Comparison of ENCODE assay signal across 1 cellular context in the genomic region with DNA sequence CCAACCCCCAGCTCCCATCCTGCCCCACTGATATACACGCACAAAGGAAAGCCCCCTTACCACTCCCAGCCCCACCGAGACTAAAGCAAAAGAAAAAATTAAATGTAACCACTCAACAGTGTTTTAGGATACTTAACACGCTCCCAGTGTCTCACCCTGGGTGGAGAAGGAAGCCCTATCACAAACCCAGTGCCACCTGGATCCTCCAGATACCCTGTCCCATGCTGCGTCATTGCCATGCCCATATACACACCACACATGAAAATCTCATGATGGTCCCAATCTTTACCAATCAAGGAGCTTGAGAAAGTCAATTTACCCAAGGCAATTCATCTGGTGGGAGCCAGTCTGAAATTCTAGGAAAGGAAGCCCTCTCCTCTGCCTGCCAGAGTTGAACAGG.
TF ChIP-seq lines count a peak whose summit lies in the region.

No MANE protein-coding gene starts in this region.

TF ChIP-seq in K562, 482 proteins besides CTCF, POLR2A, EP300 and RAD21 (continues in another document):
- TF ChIP-seq POLR2AphosphoS2 (IDR thresholded peaks at IDR 0.05; ENCODE audit: low read length) (no peak), HNRNPH1 (optimal IDR thresholded peaks at IDR 0.05; ENCODE audit: low read depth, low read length) (no peak), NFXL1 (CRISPR knock-in tag; IDR thresholded peaks at IDR 0.05) (no peak), NFE2 (IDR thresholded peaks at IDR 0.05; ENCODE audit: low read depth) (peak; percentile 62; the same call in 1 of the 2 replicates), ZNF263 (CRISPR knock-in tag; IDR thresholded peaks at IDR 0.05; ENCODE audit: borderline replicate concordance) (no peak), FOSL1 (tag; conservative IDR thresholded peaks at IDR 0.05) (no peak), BCL6 (CRISPR knock-in tag; IDR thresholded peaks at IDR 0.05) (no peak), U2AF1 (optimal IDR thresholded peaks at IDR 0.05; ENCODE audit: low read depth, low read length) (no peak), CBFA2T3 (IDR thresholded peaks at IDR 0.05) (peak; percentile 53), ZNF3 (CRISPR knock-in tag; IDR thresholded peaks at IDR 0.05) (no peak), GABPA (tag; conservative IDR thresholded peaks at IDR 0.05; ENCODE audit: low read depth) (no peak), SUPT5H (IDR thresholded peaks at IDR 0.05) (no peak), PML (IDR thresholded peaks at IDR 0.05; ENCODE audit: low read length) (no peak), ZNF24 (IDR thresholded peaks at IDR 0.05) (no peak), MTA2 (IDR thresholded peaks at IDR 0.05; ENCODE audit: low read depth) (peak; percentile 37; the same call in 1 of the 2 replicates), ETV6 (IDR thresholded peaks at IDR 0.05; ENCODE audit: borderline replicate concordance in 1 of 2, low read depth in 2 of 2, low read length in 1 of 2) (no peak), ETV6 (CRISPR knock-in tag; IDR thresholded peaks at IDR 0.05; ENCODE audit: borderline replicate concordance) (no peak), RFX5 (IDR thresholded peaks at IDR 0.05; ENCODE audit: low read depth, low read length) (no peak), NRF1 (conservative IDR thresholded peaks at IDR 0.05 in 1 of 2, IDR thresholded peaks at IDR 0.05 in 1 of 2) (no peak), SIRT6 (IDR thresholded peaks at IDR 0.05; ENCODE audit: low read depth, low read length) (no peak), NR4A1 (CRISPR knock-in tag; IDR thresholded peaks at IDR 0.05) (no peak), NR4A1 (tag; IDR thresholded peaks at IDR 0.05) (no peak), MAFK (IDR thresholded peaks at IDR 0.05; ENCODE audit: low read length) (0 out of 2 replicates have a peak, but pooled peaks have one; percentile 32), MAFF (IDR thresholded peaks at IDR 0.05; ENCODE audit: low read length) (peak; percentile 26; the same call in 1 of the 2 replicates), ZNF232 (CRISPR knock-in tag; IDR thresholded peaks at IDR 0.05) (no peak), BACH1 (tag; IDR thresholded peaks at IDR 0.05) (no peak), ZBED1 (IDR thresholded peaks at IDR 0.05) (no peak), SAFB (IDR thresholded peaks at IDR 0.05; ENCODE audit: borderline replicate concordance, low read depth, low read length) (no peak), MEIS2 (IDR thresholded peaks at IDR 0.05; ENCODE audit: partially characterized antibody) (no peak), GABPB2 (CRISPR knock-in tag; conservative IDR thresholded peaks at IDR 0.05) (no peak), DACH1 (IDR thresholded peaks at IDR 0.05; ENCODE audit: partially characterized antibody) (no peak), CXXC5 (CRISPR knock-in tag; IDR thresholded peaks at IDR 0.05) (no peak), POU5F1 (IDR thresholded peaks at IDR 0.05; ENCODE audit: borderline replicate concordance, low read depth, low read length, partially characterized antibody) (no peak), JUND (IDR thresholded peaks at IDR 0.05; ENCODE audit: borderline replicate concordance, low read depth, low read length) (no peak), JUND (tag; IDR thresholded peaks at IDR 0.05; ENCODE audit: borderline replicate concordance, low read depth, low read length) (no peak)
- TF ChIP-seq, protein P1, sequence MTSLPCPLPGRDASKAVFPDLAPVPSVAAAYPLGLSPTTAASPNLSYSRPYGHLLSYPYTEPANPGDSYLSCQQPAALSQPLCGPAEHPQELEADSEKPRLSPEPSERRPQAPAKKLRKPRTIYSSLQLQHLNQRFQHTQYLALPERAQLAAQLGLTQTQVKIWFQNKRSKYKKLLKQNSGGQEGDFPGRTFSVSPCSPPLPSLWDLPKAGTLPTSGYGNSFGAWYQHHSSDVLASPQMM (CRISPR knock-in tag; IDR thresholded peaks at IDR 0.05), result no peak
- TF ChIP-seq, protein P2, sequence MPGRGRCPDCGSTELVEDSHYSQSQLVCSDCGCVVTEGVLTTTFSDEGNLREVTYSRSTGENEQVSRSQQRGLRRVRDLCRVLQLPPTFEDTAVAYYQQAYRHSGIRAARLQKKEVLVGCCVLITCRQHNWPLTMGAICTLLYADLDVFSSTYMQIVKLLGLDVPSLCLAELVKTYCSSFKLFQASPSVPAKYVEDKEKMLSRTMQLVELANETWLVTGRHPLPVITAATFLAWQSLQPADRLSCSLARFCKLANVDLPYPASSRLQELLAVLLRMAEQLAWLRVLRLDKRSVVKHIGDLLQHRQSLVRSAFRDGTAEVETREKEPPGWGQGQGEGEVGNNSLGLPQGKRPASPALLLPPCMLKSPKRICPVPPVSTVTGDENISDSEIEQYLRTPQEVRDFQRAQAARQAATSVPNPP (IDR thresholded peaks at IDR 0.05; ENCODE audit: borderline replicate concordance, insufficient read depth, insufficient read length), result no peak
- TF ChIP-seq, protein P3, sequence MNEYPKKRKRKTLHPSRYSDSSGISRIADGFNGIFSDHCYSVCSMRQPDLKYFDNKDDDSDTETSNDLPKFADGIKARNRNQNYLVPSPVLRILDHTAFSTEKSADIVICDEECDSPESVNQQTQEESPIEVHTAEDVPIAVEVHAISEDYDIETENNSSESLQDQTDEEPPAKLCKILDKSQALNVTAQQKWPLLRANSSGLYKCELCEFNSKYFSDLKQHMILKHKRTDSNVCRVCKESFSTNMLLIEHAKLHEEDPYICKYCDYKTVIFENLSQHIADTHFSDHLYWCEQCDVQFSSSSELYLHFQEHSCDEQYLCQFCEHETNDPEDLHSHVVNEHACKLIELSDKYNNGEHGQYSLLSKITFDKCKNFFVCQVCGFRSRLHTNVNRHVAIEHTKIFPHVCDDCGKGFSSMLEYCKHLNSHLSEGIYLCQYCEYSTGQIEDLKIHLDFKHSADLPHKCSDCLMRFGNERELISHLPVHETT (CRISPR knock-in tag; conservative IDR thresholded peaks at IDR 0.05 in 1 of 2, IDR thresholded peaks at IDR 0.05 in 1 of 2), result no peak
- TF ChIP-seq, protein P4, sequence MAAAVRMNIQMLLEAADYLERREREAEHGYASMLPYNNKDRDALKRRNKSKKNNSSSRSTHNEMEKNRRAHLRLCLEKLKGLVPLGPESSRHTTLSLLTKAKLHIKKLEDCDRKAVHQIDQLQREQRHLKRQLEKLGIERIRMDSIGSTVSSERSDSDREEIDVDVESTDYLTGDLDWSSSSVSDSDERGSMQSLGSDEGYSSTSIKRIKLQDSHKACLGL (CRISPR knock-in tag; IDR thresholded peaks at IDR 0.05; ENCODE audit: borderline replicate concordance, poor library complexity, severe bottlenecking), result no peak
- TF ChIP-seq, protein P5, sequence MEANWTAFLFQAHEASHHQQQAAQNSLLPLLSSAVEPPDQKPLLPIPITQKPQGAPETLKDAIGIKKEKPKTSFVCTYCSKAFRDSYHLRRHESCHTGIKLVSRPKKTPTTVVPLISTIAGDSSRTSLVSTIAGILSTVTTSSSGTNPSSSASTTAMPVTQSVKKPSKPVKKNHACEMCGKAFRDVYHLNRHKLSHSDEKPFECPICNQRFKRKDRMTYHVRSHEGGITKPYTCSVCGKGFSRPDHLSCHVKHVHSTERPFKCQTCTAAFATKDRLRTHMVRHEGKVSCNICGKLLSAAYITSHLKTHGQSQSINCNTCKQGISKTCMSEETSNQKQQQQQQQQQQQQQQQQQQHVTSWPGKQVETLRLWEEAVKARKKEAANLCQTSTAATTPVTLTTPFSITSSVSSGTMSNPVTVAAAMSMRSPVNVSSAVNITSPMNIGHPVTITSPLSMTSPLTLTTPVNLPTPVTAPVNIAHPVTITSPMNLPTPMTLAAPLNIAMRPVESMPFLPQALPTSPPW (CRISPR knock-in tag; IDR thresholded peaks at IDR 0.05), result no peak
- TF ChIP-seq, protein P6, sequence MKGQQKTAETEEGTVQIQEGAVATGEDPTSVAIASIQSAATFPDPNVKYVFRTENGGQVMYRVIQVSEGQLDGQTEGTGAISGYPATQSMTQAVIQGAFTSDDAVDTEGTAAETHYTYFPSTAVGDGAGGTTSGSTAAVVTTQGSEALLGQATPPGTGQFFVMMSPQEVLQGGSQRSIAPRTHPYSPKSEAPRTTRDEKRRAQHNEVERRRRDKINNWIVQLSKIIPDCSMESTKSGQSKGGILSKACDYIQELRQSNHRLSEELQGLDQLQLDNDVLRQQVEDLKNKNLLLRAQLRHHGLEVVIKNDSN (CRISPR knock-in tag; IDR thresholded peaks at IDR 0.05), result no peak
- TF ChIP-seq, protein P7, sequence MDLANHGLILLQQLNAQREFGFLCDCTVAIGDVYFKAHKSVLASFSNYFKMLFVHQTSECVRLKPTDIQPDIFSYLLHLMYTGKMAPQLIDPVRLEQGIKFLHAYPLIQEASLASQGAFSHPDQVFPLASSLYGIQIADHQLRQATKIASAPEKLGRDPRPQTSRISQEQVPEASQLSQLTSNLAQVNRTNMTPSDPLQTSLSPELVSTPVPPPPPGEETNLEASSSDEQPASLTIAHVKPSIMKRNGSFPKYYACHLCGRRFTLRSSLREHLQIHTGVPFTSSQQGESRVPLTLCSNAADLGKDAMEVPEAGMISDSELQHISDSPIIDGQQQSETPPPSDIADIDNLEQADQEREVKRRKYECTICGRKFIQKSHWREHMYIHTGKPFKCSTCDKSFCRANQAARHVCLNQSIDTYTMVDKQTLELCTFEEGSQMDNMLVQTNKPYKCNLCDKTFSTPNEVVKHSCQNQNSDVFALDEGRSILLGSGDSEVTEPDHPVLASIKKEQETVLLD (IDR thresholded peaks at IDR 0.05), result no peak
- TF ChIP-seq, protein P8, sequence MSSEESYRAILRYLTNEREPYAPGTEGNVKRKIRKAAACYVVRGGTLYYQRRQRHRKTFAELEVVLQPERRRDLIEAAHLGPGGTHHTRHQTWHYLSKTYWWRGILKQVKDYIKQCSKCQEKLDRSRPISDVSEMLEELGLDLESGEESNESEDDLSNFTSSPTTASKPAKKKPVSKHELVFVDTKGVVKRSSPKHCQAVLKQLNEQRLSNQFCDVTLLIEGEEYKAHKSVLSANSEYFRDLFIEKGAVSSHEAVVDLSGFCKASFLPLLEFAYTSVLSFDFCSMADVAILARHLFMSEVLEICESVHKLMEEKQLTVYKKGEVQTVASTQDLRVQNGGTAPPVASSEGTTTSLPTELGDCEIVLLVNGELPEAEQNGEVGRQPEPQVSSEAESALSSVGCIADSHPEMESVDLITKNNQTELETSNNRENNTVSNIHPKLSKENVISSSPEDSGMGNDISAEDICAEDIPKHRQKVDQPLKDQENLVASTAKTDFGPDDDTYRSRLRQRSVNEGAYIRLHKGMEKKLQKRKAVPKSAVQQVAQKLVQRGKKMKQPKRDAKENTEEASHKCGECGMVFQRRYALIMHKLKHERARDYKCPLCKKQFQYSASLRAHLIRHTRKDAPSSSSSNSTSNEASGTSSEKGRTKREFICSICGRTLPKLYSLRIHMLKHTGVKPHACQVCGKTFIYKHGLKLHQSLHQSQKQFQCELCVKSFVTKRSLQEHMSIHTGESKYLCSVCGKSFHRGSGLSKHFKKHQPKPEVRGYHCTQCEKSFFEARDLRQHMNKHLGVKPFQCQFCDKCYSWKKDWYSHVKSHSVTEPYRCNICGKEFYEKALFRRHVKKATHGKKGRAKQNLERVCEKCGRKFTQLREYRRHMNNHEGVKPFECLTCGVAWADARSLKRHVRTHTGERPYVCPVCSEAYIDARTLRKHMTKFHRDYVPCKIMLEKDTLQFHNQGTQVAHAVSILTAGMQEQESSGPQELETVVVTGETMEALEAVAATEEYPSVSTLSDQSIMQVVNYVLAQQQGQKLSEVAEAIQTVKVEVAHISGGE (CRISPR knock-in tag; IDR thresholded peaks at IDR 0.05), result no peak
- TF ChIP-seq, protein P9, sequence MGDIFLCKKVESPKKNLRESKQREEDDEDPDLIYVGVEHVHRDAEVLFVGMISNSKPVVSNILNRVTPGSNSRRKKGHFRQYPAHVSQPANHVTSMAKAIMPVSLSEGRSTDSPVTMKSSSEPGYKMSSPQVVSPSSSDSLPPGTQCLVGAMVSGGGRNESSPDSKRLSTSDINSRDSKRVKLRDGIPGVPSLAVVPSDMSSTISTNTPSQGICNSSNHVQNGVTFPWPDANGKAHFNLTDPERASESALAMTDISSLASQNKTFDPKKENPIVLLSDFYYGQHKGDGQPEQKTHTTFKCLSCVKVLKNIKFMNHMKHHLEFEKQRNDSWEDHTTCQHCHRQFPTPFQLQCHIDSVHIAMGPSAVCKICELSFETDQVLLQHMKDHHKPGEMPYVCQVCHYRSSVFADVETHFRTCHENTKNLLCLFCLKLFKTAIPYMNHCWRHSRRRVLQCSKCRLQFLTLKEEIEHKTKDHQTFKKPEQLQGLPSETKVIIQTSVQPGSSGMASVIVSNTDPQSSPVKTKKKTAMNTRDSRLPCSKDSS (IDR thresholded peaks at IDR 0.05; ENCODE audit: low read depth, partially characterized antibody), result no peak
- TF ChIP-seq, protein P10, sequence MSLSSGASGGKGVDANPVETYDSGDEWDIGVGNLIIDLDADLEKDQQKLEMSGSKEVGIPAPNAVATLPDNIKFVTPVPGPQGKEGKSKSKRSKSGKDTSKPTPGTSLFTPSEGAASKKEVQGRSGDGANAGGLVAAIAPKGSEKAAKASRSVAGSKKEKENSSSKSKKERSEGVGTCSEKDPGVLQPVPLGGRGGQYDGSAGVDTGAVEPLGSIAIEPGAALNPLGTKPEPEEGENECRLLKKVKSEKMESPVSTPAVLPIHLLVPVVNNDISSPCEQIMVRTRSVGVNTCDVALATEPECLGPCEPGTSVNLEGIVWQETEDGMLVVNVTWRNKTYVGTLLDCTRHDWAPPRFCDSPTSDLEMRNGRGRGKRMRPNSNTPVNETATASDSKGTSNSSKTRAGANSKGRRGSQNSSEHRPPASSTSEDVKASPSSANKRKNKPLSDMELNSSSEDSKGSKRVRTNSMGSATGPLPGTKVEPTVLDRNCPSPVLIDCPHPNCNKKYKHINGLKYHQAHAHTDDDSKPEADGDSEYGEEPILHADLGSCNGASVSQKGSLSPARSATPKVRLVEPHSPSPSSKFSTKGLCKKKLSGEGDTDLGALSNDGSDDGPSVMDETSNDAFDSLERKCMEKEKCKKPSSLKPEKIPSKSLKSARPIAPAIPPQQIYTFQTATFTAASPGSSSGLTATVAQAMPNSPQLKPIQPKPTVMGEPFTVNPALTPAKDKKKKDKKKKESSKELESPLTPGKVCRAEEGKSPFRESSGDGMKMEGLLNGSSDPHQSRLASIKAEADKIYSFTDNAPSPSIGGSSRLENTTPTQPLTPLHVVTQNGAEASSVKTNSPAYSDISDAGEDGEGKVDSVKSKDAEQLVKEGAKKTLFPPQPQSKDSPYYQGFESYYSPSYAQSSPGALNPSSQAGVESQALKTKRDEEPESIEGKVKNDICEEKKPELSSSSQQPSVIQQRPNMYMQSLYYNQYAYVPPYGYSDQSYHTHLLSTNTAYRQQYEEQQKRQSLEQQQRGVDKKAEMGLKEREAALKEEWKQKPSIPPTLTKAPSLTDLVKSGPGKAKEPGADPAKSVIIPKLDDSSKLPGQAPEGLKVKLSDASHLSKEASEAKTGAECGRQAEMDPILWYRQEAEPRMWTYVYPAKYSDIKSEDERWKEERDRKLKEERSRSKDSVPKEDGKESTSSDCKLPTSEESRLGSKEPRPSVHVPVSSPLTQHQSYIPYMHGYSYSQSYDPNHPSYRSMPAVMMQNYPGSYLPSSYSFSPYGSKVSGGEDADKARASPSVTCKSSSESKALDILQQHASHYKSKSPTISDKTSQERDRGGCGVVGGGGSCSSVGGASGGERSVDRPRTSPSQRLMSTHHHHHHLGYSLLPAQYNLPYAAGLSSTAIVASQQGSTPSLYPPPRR (CRISPR knock-in tag; IDR thresholded peaks at IDR 0.05; ENCODE audit: borderline replicate concordance), result no peak
- TF ChIP-seq, protein P11, sequence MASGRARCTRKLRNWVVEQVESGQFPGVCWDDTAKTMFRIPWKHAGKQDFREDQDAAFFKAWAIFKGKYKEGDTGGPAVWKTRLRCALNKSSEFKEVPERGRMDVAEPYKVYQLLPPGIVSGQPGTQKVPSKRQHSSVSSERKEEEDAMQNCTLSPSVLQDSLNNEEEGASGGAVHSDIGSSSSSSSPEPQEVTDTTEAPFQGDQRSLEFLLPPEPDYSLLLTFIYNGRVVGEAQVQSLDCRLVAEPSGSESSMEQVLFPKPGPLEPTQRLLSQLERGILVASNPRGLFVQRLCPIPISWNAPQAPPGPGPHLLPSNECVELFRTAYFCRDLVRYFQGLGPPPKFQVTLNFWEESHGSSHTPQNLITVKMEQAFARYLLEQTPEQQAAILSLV (tag; IDR thresholded peaks at IDR 0.05), result no peak
